Comparison of ENCODE assay signal across 17 cellular contexts in the genomic region with DNA sequence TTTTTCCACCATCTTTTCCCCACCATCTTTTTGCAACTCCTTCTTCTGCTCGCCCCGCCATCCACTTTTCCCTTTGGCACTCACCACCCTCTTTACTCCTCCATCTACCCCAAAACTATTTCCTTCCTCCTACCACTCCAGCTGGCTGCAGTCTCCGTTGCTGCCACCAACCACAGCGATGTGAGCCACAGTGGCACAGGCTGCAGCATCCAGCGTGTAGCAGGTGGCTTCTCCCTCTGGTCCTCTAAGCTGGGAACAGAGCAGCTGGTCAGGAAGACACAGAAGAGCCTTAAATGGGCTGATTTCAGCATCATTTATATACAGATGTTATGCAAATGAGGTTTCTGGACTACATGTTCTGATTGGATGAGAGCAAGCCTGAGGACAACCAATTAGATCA.
DNase-seq lines count a peak whose midpoint lies in the region; ATAC-seq and TF ChIP-seq lines count a peak whose summit lies in the region.
"Had no signal": no experiment of that assay in that cellular context is flagged by ENCODE, and none has a peak within 500 bp of the region (broad histone marks: within the 10 kb centered on the region; RNA-seq: fewer than 3 reads in every experiment).

No MANE protein-coding gene starts in this region.

- peaks cover 22% of the 10 kb centered on the region for H3K4me1 ChIP-seq in PC-3 (ENCODE audit: insufficient read depth, low read length)

- intact Hi-C loops in PC-3 (cut with micrococcal nuclease), result loop anchor here (1.0 to 5.0 kb wide), 4 partner anchors 38 to 248 kb away; no protein-coding TSS in a partner anchor

- no peak for ATAC-seq in PC-3
- ATAC-seq: CD8-positive, alpha-beta T cell had no signal

- no peak overlapping the region for H3K9ac ChIP-seq in PC-3 (ENCODE audit: low read length)
- H3K9ac ChIP-seq: BLaER1 treated with 17β-estradiol and CSF1 and Interleukin-3, amounts not matched to agents 10 nM and 100 nM had no signal

- DNase-seq in NCI-H748 (lab: John Stamatoyannopoulos, UW; ENCODE audit: unreplicated experiment) (peak; percentile 37), NCI-H748 treated with DMSO at 0.1 percent for 48 hours (lab: John Stamatoyannopoulos, UW) (no peak), PC-3 (no peak), neural crest cell (ENCODE audit: low read depth, low spot score) (no peak), NOMO-1 treated with dmso at 0.1 percent for 144 hours (lab: John Stamatoyannopoulos, UW; ENCODE audit: unreplicated experiment) (no peak), NCI-H446 treated with DMSO at 0.1 percent for 48 hours (lab: John Stamatoyannopoulos, UW) (no peak), putamen (ENCODE audit: low spot score) (no peak)
- DNase-seq: Calu3; CD8-positive, alpha-beta T cell; GOT3; HFFc6; KG1 had no signal

- TF ChIP-seq CTCF in PC-3 (conservative IDR thresholded peaks at IDR 0.05; ENCODE audit: low read depth, low read length) (no peak), neural crest cell (conservative IDR thresholded peaks at IDR 0.05) (no peak)

- no peak overlapping the region for H3K27ac ChIP-seq in PC-3 (ENCODE audit: low read length)
- H3K27ac ChIP-seq: 22Rv1; A549; BLaER1 treated with 17β-estradiol and CSF1 and Interleukin-3, amounts not matched to agents 10 nM and 100 nM; HL-60 had no signal

- H3F3A ChIP-seq in PC-3 (ENCODE audit: low read length, unreplicated experiment), result no peaks in the 10 kb centered on the region

- H3K4me2 ChIP-seq in PC-3 (ENCODE audit: low read length), result peak overlapping the region; percentile 59; the same call in 1 of the 2 replicates
- H3K4me2 ChIP-seq: A549; BLaER1 treated with 17β-estradiol and CSF1 and Interleukin-3, amounts not matched to agents 10 nM and 100 nM had no signal

- no TSS peak for BruUV-seq in PC-3 (replicated peaks; lab: Mats Ljungman, UMichigan)

- no peak overlapping the region for H2AFZ ChIP-seq in PC-3 (ENCODE audit: low read length)

- H3K9me2 ChIP-seq in PC-3 (replicated peaks; ENCODE audit: low read length), result no peaks in the 10 kb centered on the region

- no peaks in the 10 kb centered on the region for H3K36me3 ChIP-seq in PC-3 (ENCODE audit: low read depth, low read length)
- H3K36me3 ChIP-seq: BLaER1 treated with 17β-estradiol and CSF1 and Interleukin-3, amounts not matched to agents 10 nM and 100 nM had no signal

- no peaks in the 10 kb centered on the region for H4K20me1 ChIP-seq in PC-3 (ENCODE audit: low read length)
- H4K20me1 ChIP-seq: BLaER1 treated with 17β-estradiol and CSF1 and Interleukin-3, amounts not matched to agents 10 nM and 100 nM had no signal

- POLR2A ChIA-PET in PC-3 (lab: Charles Lee; ENCODE audit: unreplicated experiment), result no interaction called here

- peak overlapping the region; percentile 60; the same call in 1 of the 2 replicates for H3K4me3 ChIP-seq in PC-3 (ENCODE audit: low read length)
- H3K4me3 ChIP-seq: A549; BLaER1 treated with 17β-estradiol and CSF1 and Interleukin-3, amounts not matched to agents 10 nM and 100 nM had no signal

- CTCF ChIA-PET in PC-3 (lab: Charles Lee), result interaction anchor here (0.6 to 0.8 kb wide), 2 partner anchors 158 to 175 kb away, joined by 3 to 6 read pairs; no protein-coding TSS in a partner anchor

- no peaks in the 10 kb centered on the region for H3K79me2 ChIP-seq in PC-3 (ENCODE audit: low read length)

- no peaks in the 10 kb centered on the region for H3K27me3 Mint-ChIP-seq in neural crest cell (ENCODE audit: low read depth)

- no peaks in the 10 kb centered on the region for H3K9me3 ChIP-seq in PC-3 (ENCODE audit: low read length)
- H3K9me3 ChIP-seq: A549 had no signal

- H3K9me3 Mint-ChIP-seq in neural crest cell, result peaks cover 10% of the 10 kb centered on the region

- no peaks in the 10 kb centered on the region for H3K4me1 Mint-ChIP-seq in neural crest cell
- H3K4me1 Mint-ChIP-seq: IgD-negative memory B cell had no signal

- no peak overlapping the region for H3K4me3 Mint-ChIP-seq in neural crest cell
- H3K4me3 Mint-ChIP-seq: CD8-positive, alpha-beta T cell; HFFc6; IgD-negative memory B cell had no signal

- peaks cover 11% of the 10 kb centered on the region for H3K36me3 Mint-ChIP-seq in neural crest cell (ENCODE audit: low read depth)
- H3K36me3 Mint-ChIP-seq: CD8-positive, alpha-beta T cell had no signal

- H3K27ac Mint-ChIP-seq in neural crest cell (ENCODE audit: unreplicated experiment), result peak overlapping the region; percentile 69
- H3K27ac Mint-ChIP-seq: CD8-positive, alpha-beta T cell; HFFc6 had no signal

- no peaks in the 10 kb centered on the region for H3K27me3 ChIP-seq in PC-3 (ENCODE audit: low read length)
- H3K27me3 ChIP-seq: BLaER1 treated with 17β-estradiol and CSF1 and Interleukin-3, amounts not matched to agents 10 nM and 100 nM had no signal
